Comparison of ENCODE assay signal across 10 cellular contexts in the genomic region with DNA sequence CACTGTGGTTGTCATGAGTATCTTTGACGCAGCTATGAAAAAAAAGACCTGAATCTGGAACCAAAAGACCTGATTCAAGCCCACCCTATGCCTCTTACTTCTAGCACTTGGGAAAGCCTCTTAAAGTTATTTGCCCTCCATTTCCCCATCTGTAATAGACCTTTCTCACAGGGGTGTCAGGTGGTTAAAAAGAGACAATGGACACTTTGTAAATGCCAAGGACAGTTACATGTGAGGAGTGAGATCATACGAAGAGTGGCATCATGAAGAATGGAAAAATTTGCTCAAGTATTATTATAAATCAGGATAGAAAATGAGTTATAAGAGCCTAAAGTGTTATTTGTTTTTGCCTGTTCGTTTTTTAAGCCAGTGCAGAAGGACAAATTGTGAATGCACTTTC. TPM values are rescaled to one million over a fixed set of nuclear protein-coding genes. Genes with fewer than 3 reads are reported as not detected.
"Had no signal": no experiment of that assay in that cellular context is flagged by ENCODE, and none has a peak within 500 bp of the region (broad histone marks: within the 10 kb centered on the region; RNA-seq: fewer than 3 reads in every experiment).

No MANE protein-coding gene starts in this region.

- H3K4me3 ChIP-seq: GM23248, HAP-1, K562 had no signal

- H3K9me3 ChIP-seq: HAP-1 had no signal

- H3K4me1 ChIP-seq: HAP-1 had no signal

- H3K36me3 ChIP-seq: HAP-1 had no signal

- H3K27ac ChIP-seq: GM23248, HL-60 had no signal

- DNase-seq: GM23248, GOT3, H7, HFFc6, IMR-90 had no signal

RNA-seq across cellular contexts. Expression of gene ACTL7B, which starts 46.5 kb away (rescaled TPM):
- total RNA-seq: GM23248, H4, H7, HFFc6, HT1080, IMR-90, K562 had no signal

RNA-seq across cellular contexts. Expression of gene ACTL7A, which starts 52.8 kb away (rescaled TPM):
- total RNA-seq: GM23248, H4, H7, HFFc6, HT1080, IMR-90, K562 had no signal
